Comparison of ENCODE assay signal across 9 cellular contexts in genomic region chr21:33238146-33238545, GRCh38. TPM values are rescaled to one million over a fixed set of nuclear protein-coding genes. Genes with fewer than 3 reads are reported as not detected.
DNase-seq lines count a peak whose midpoint lies in the region; ATAC-seq lines count a peak whose summit lies in the region.
"Had no signal": no experiment of that assay in that cellular context is flagged by ENCODE, and none has a peak within 500 bp of the region (broad histone marks: within the 10 kb centered on the region; RNA-seq: fewer than 3 reads in every experiment).

No MANE protein-coding gene starts in this region.

- peaks cover 72% of the 10 kb centered on the region for H3K4me1 ChIP-seq in Karpas-422 (ENCODE audit: low read length)
- peaks cover 4 to 6% of the 10 kb centered on the region in 2 donors for H3K4me1 ChIP-seq in mucosa of rectum (ENCODE audit: control insufficient read depth in 2 of 2, insufficient read depth in 2 of 2, low read length in 2 of 2)

- DNase-seq in Karpas-422 (no peak), HT-29 (ENCODE audit: low spot score) (no peak), cortex of kidney (lab: John Stamatoyannopoulos, UW) (no peak), GDM1 (lab: John Stamatoyannopoulos, UW) (no peak)
- no peak for DNase-seq in stimulated activated CD4-positive, alpha-beta T cell treated with anti-CD3 and anti-CD28 coated beads, Interleukin-1b, Interleukin-23, amount 100 ng/mL, for 48 hours
- DNase-seq: activated effector memory CD4-positive, alpha-beta T cell treated with Interleukin-2 at 50 U/mL for 16 hours had no signal

- peaks cover 4% of the 10 kb centered on the region; the same call in 1 of the 2 replicates for H3K36me3 ChIP-seq in Karpas-422 (ENCODE audit: insufficient read depth, low read length)
- no peaks in the 10 kb centered on the region for H3K36me3 ChIP-seq in mucosa of rectum (ENCODE audit: control insufficient read depth in 2 of 2, insufficient read depth in 2 of 2, low read length in 2 of 2)

- H3K27ac ChIP-seq in Karpas-422 (ENCODE audit: low read length) (peak overlapping the region; percentile 93), mucosa of rectum (ENCODE audit: low read depth in 2 of 2, low read length in 2 of 2) (peak overlapping the region; percentile 23 to 54)

- H3K9ac ChIP-seq in Karpas-422 (ENCODE audit: low read length) (peak overlapping the region; percentile 66), mucosa of rectum (ENCODE audit: low read depth in 1 of 2, low read length in 2 of 2) (peak overlapping the region in 1 of 2 donors; percentile 9)

- no peak overlapping the region for H2AFZ ChIP-seq in Karpas-422 (ENCODE audit: low read length)

- H3K4me2 ChIP-seq in Karpas-422 (ENCODE audit: low read depth, low read length, poor library complexity, severe bottlenecking), result peak overlapping the region; percentile 83

- no peaks in the 10 kb centered on the region for H3K27me3 ChIP-seq in Karpas-422 (ENCODE audit: low read length)
- no peaks in the 10 kb centered on the region for H3K27me3 ChIP-seq in mucosa of rectum (ENCODE audit: control insufficient read depth in 2 of 2, insufficient read depth in 2 of 2, low read length in 2 of 2)

- peaks cover 85% of the 10 kb centered on the region for H3K79me2 ChIP-seq in Karpas-422 (ENCODE audit: low read length)

- no peaks in the 10 kb centered on the region for H4K20me1 ChIP-seq in Karpas-422 (ENCODE audit: insufficient read depth, low read depth, low read length)

- ATAC-seq in GM18502 (IDR thresholded peaks at IDR 0.05; ENCODE audit: poor library complexity, unreplicated experiment), result peak; percentile 30
- ATAC-seq in GM21717 (IDR thresholded peaks at IDR 0.05; ENCODE audit: unreplicated experiment), result peak; percentile 11

- H3K9me2 ChIP-seq in Karpas-422 (replicated peaks; ENCODE audit: insufficient read depth, low read length), result no peaks in the 10 kb centered on the region

- H3K9me3 ChIP-seq in Karpas-422 (ENCODE audit: low read length) (no peaks in the 10 kb centered on the region), mucosa of rectum (ENCODE audit: control insufficient read depth in 2 of 2, low read length in 2 of 2) (no peaks in the 10 kb centered on the region)

- H3K4me3 ChIP-seq in Karpas-422 (ENCODE audit: low read length) (peak overlapping the region; percentile 56), mucosa of rectum (ENCODE audit: low read length in 2 of 2) (no peak overlapping the region)

RNA-seq across cellular contexts. Expression of gene IFNAR2, which starts 8.4 kb away (rescaled TPM):
- total RNA-seq in Karpas-422 (2014; rRNA removed; shearing (Covaris generic); ENCODE audit: low replicate concordance), result 10.2 and 25.3 TPM in 2 replicates
- total RNA-seq in HT-29 (2014; rRNA removed; shearing (Covaris generic)), result 1.2 and 1.6 TPM in 2 replicates

RNA-seq across cellular contexts. Expression of gene IL10RB, which starts 28.0 kb away (rescaled TPM):
- total RNA-seq in Karpas-422 (2014; rRNA removed; shearing (Covaris generic); ENCODE audit: low replicate concordance), result 48.8 and 67.0 TPM in 2 replicates
- total RNA-seq in HT-29 (2014; rRNA removed; shearing (Covaris generic)), result 10.3 and 13.4 TPM in 2 replicates
